1 cellular context compared by ENCODE assay signal in the genomic region with DNA sequence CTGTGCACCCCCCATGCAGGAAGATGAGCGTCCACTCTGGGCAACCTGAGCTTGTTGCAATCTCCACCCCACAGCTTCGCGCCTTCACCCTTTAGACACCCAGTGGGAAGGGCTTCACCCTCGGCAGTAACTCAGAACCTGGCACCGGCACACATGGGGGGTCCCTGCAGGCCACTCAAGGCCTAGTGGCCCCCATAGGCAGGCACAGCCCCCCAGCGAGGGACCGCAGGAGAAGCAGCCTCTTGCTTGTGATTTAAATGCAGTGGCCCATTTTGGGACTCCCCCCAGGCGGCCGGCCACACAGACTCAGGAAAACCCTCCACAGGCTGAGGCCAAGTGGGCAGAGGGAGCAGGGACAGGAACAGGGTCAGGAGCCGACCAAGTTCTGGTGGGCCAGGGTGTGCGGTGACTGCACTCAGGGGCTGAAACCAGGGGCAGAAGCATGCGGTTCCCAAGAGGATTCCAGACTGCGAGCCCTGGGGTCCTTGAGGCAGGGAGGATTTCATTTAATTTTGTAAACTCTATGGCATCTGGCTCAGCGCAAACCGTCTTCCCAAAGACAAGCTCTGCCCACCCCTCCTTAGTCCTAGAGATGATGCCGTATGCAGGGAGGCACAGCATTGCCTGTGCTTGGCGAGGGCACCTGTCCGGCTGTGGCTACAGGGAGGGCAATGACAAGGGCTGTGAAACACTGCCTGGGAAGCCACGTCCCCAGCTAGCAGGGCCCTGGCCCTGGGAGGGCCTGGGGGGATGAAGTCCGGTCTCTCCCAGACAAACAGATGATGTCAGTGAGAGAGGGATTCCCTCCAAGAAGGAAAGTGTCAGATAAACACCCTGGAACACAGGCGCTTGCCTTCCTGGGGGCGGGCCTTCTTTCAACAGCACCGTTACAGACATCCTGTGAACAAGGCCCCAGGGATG.
TF ChIP-seq lines count a peak whose summit lies in the region.

No MANE protein-coding gene starts in this region.

TF ChIP-seq in SK-N-SH, 30 proteins besides CTCF, POLR2A, EP300 and RAD21 (continued from another document):
- TF ChIP-seq, protein P1, sequence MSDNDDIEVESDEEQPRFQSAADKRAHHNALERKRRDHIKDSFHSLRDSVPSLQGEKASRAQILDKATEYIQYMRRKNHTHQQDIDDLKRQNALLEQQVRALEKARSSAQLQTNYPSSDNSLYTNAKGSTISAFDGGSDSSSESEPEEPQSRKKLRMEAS (IDR thresholded peaks at IDR 0.05; ENCODE audit: low read depth), result no peak
- TF ChIP-seq RCOR1 (IDR thresholded peaks at IDR 0.05; ENCODE audit: low read length), result no peak
- TF ChIP-seq, protein P2, sequence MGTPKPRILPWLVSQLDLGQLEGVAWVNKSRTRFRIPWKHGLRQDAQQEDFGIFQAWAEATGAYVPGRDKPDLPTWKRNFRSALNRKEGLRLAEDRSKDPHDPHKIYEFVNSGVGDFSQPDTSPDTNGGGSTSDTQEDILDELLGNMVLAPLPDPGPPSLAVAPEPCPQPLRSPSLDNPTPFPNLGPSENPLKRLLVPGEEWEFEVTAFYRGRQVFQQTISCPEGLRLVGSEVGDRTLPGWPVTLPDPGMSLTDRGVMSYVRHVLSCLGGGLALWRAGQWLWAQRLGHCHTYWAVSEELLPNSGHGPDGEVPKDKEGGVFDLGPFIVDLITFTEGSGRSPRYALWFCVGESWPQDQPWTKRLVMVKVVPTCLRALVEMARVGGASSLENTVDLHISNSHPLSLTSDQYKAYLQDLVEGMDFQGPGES (IDR thresholded peaks at IDR 0.05; ENCODE audit: low read depth, low read length), result no peak
- TF ChIP-seq, protein P3, sequence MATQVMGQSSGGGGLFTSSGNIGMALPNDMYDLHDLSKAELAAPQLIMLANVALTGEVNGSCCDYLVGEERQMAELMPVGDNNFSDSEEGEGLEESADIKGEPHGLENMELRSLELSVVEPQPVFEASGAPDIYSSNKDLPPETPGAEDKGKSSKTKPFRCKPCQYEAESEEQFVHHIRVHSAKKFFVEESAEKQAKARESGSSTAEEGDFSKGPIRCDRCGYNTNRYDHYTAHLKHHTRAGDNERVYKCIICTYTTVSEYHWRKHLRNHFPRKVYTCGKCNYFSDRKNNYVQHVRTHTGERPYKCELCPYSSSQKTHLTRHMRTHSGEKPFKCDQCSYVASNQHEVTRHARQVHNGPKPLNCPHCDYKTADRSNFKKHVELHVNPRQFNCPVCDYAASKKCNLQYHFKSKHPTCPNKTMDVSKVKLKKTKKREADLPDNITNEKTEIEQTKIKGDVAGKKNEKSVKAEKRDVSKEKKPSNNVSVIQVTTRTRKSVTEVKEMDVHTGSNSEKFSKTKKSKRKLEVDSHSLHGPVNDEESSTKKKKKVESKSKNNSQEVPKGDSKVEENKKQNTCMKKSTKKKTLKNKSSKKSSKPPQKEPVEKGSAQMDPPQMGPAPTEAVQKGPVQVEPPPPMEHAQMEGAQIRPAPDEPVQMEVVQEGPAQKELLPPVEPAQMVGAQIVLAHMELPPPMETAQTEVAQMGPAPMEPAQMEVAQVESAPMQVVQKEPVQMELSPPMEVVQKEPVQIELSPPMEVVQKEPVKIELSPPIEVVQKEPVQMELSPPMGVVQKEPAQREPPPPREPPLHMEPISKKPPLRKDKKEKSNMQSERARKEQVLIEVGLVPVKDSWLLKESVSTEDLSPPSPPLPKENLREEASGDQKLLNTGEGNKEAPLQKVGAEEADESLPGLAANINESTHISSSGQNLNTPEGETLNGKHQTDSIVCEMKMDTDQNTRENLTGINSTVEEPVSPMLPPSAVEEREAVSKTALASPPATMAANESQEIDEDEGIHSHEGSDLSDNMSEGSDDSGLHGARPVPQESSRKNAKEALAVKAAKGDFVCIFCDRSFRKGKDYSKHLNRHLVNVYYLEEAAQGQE (IDR thresholded peaks at IDR 0.05; ENCODE audit: low read depth, low read length), result no peak
- no peak for TF ChIP-seq SMC3 (IDR thresholded peaks at IDR 0.05; ENCODE audit: low read depth, low read length)
- TF ChIP-seq GATA2 (CRISPR knock-in tag; IDR thresholded peaks at IDR 0.05), result no peak
TF ChIP-seq in SK-N-SH: peak in this region for 0.
